In genomic region chr9:19641046-19641445, GRCh38 we compare ENCODE assay signal across 13 cellular contexts.
DNase-seq lines count a peak whose midpoint lies in the region; FAIRE-seq and TF ChIP-seq lines count a peak whose summit lies in the region.
"Had no signal": no experiment of that assay in that cellular context is flagged by ENCODE, and none has a peak within 500 bp of the region (broad histone marks: within the 10 kb centered on the region; RNA-seq: fewer than 3 reads in every experiment).

No MANE protein-coding gene starts in this region.

- H3K4me3 Mint-ChIP-seq in glutamatergic neuron (ENCODE audit: unreplicated experiment) = no peak overlapping the region

- no peaks in the 10 kb centered on the region for H3K36me3 Mint-ChIP-seq in glutamatergic neuron (ENCODE audit: unreplicated experiment)

- H3K4me3 ChIP-seq in LNCaP clone FGC (ENCODE audit: low read depth, low read length) (no peak overlapping the region), bronchial epithelial cell (ENCODE audit: low read depth, low read length) (no peak overlapping the region)
- H3K4me3 ChIP-seq: left lung, spleen had no signal

- POLR2A ChIA-PET in GM10248 (lab: Yijun Ruan, JAX) = no interaction called here

- peaks cover 9% of the 10 kb centered on the region for H3K4me1 Mint-ChIP-seq in glutamatergic neuron (ENCODE audit: low read depth, unreplicated experiment)

- no peak overlapping the region for H3K27ac Mint-ChIP-seq in glutamatergic neuron (ENCODE audit: unreplicated experiment)
- H3K27ac Mint-ChIP-seq: activated T-helper 2 cell treated with anti-CD3 and anti-CD28 coated beads, Interferon-gamma antibody, Interleukin-2, Interleukin-4, amounts not matched to agents 10 μg/mL and 5 μg/mL and 100 μg/mL, durations not matched to agents 14 hours and 24 hours and 36 hours had no signal

- H3K27me3 Mint-ChIP-seq in glutamatergic neuron (ENCODE audit: unreplicated experiment) = peaks cover 6% of the 10 kb centered on the region

- TF ChIP-seq CTCF in GM10248 (IDR thresholded peaks at IDR 0.05; ENCODE audit: control extremely low read depth, extremely low read depth, low read depth, missing control alignments) (no peak), LNCaP clone FGC (IDR thresholded peaks at IDR 0.05; ENCODE audit: control insufficient read depth, extremely low read depth, insufficient read depth) (peak; percentile 41), bronchial epithelial cell (IDR thresholded peaks at IDR 0.05; ENCODE audit: insufficient read depth, low read length, severe bottlenecking) (peak; percentile 15), glutamatergic neuron (IDR thresholded peaks at IDR 0.05; ENCODE audit: partially characterized antibody, unreplicated experiment) (no peak)

- DNase-seq in GM10248 (ENCODE audit: extremely low spot score) = peak; percentile 9
- no peak for DNase-seq in LNCaP clone FGC (ENCODE audit: low read depth)
- no peak for DNase-seq in bronchial epithelial cell (ENCODE audit: low read depth)
- peak; percentile 47 for DNase-seq in midbrain (lab: John Stamatoyannopoulos, UW)
- DNase-seq in activated gamma-delta T cell treated with Interleukin-2 at 50 U/mL for 16 hours = no peak
- DNase-seq in glutamatergic neuron = no peak
- no peak for DNase-seq in activated CD8-positive, alpha-beta memory T cell treated with anti-CD3 and anti-CD28 coated beads for 24 hours
- DNase-seq: DMS79, left lung, SHP77, spleen had no signal

- FAIRE-seq in bronchial epithelial cell (lab: Jason Lieb, UNC) = no peak
- FAIRE-seq: HTR-8/SVneo had no signal

- H3K36me3 ChIP-seq in bronchial epithelial cell (ENCODE audit: control insufficient read depth, insufficient read depth, low read length) = no peaks in the 10 kb centered on the region
- H3K36me3 ChIP-seq: left lung, spleen had no signal

- CTCF ChIA-PET in GM10248 (lab: Yijun Ruan, JAX) = interaction anchor here (0.8 to 1.2 kb wide), 2 partner anchors 12 to 15 kb away, joined by 3 to 4 read pairs; no protein-coding TSS in a partner anchor

- H3K27me3 ChIP-seq in bronchial epithelial cell (ENCODE audit: control insufficient read depth, insufficient read depth, low read length) = no peaks in the 10 kb centered on the region
- H3K27me3 ChIP-seq: left lung, spleen had no signal

- peaks cover 1% of the 10 kb centered on the region for H3K9me3 Mint-ChIP-seq in glutamatergic neuron (ENCODE audit: unreplicated experiment)
- H3K9me3 Mint-ChIP-seq: activated T-helper 2 cell treated with anti-CD3 and anti-CD28 coated beads, Interferon-gamma antibody, Interleukin-2, Interleukin-4, amounts not matched to agents 10 μg/mL and 5 μg/mL and 100 μg/mL, durations not matched to agents 14 hours and 24 hours and 36 hours had no signal

Comparison
In these comparisons a context has a peak if more than half of its experiments do, and no peak if none do; other contexts are left out.
1. DNase-seq: peak in GM10248 (single experiment) and midbrain (single experiment); none in LNCaP clone FGC (single experiment), bronchial epithelial cell (single experiment), activated gamma-delta T cell treated with Interleukin-2 at 50 U/mL for 16 hours (single experiment), glutamatergic neuron (single experiment) and activated CD8-positive, alpha-beta memory T cell treated with anti-CD3 and anti-CD28 coated beads for 24 hours (single experiment).
2. CTCF ChIP-seq: peak in LNCaP clone FGC (single experiment) and bronchial epithelial cell (single experiment); none in GM10248 (single experiment) and glutamatergic neuron (single experiment).